Comparison of ENCODE assay signal across 1 cellular context in genomic region chr9:89518466-89519392, GRCh38.
TF ChIP-seq lines count a peak whose summit lies in the region.

No MANE protein-coding gene starts in this region.

TF ChIP-seq in WTC11, 78 proteins besides CTCF, POLR2A, EP300 and RAD21 (continued from another document):
- no peak for TF ChIP-seq HMGXB4 (CRISPR knock-in tag; IDR thresholded peaks at IDR 0.05)
- no peak for TF ChIP-seq ZNF396 (CRISPR knock-in tag; IDR thresholded peaks at IDR 0.05; ENCODE audit: borderline replicate concordance)
- no peak for TF ChIP-seq ZNF532 (CRISPR knock-in tag; IDR thresholded peaks at IDR 0.05; ENCODE audit: borderline replicate concordance)
- no peak for TF ChIP-seq ATF2 (CRISPR knock-in tag; IDR thresholded peaks at IDR 0.05; ENCODE audit: borderline replicate concordance, low read depth)
- TF ChIP-seq E2F1 (CRISPR knock-in tag; IDR thresholded peaks at IDR 0.05), result no peak
- no peak for TF ChIP-seq SMAD3 (CRISPR knock-in tag; IDR thresholded peaks at IDR 0.05; ENCODE audit: borderline replicate concordance)
- no peak for TF ChIP-seq RORB (CRISPR knock-in tag; IDR thresholded peaks at IDR 0.05)
- no peak for TF ChIP-seq ZNF416 (CRISPR knock-in tag; IDR thresholded peaks at IDR 0.05)
- TF ChIP-seq ATF3 (CRISPR knock-in tag; conservative IDR thresholded peaks at IDR 0.05), result no peak
- TF ChIP-seq NR3C1 (CRISPR knock-in tag; conservative IDR thresholded peaks at IDR 0.05; ENCODE audit: low read depth), result no peak
- TF ChIP-seq PREB (CRISPR knock-in tag; IDR thresholded peaks at IDR 0.05; ENCODE audit: borderline replicate concordance), result no peak
- no peak for TF ChIP-seq ZNF317 (CRISPR knock-in tag; IDR thresholded peaks at IDR 0.05; ENCODE audit: borderline replicate concordance, low read depth)
- no peak for TF ChIP-seq ZNF512 (CRISPR knock-in tag; IDR thresholded peaks at IDR 0.05; ENCODE audit: borderline replicate concordance)
- TF ChIP-seq MAX (CRISPR knock-in tag; IDR thresholded peaks at IDR 0.05), result no peak
- TF ChIP-seq ATF6 (CRISPR knock-in tag; IDR thresholded peaks at IDR 0.05), result no peak
- TF ChIP-seq ERG (CRISPR knock-in tag; IDR thresholded peaks at IDR 0.05), result no peak
TF ChIP-seq in WTC11: peak in this region for 0.
